Comparison of ENCODE assay signal across 8 cellular contexts in genomic region chr1:89762801-89763648, GRCh38. TPM values are rescaled to one million over a fixed set of nuclear protein-coding genes. Genes with fewer than 3 reads are reported as not detected.
DNase-seq lines count a peak whose midpoint lies in the region; ATAC-seq and TF ChIP-seq lines count a peak whose summit lies in the region.

No MANE protein-coding gene starts in this region.

- H3K9ac ChIP-seq in endocrine pancreas (ENCODE audit: control insufficient read depth, insufficient read depth, low read length) = peak overlapping the region; percentile 60

- no peaks in the 10 kb centered on the region for H3K36me3 ChIP-seq in endocrine pancreas (ENCODE audit: control insufficient read depth, insufficient read depth, low read length)

- peak; percentile 99 for ATAC-seq in HG03457 (IDR thresholded peaks at IDR 0.05; ENCODE audit: unreplicated experiment)

- H3K4me3 ChIP-seq in endocrine pancreas (ENCODE audit: control insufficient read depth, insufficient read depth, low read length) = peak overlapping the region; percentile 35

- no peaks in the 10 kb centered on the region for H3K27me3 ChIP-seq in endocrine pancreas (ENCODE audit: control insufficient read depth, insufficient read depth, low read length)

- H3K27ac ChIP-seq in C4-2B = no peak overlapping the region

- TF ChIP-seq CTCF in C4-2B (conservative IDR thresholded peaks at IDR 0.05) = peak; percentile 99

- H3K9me3 ChIP-seq in endocrine pancreas (ENCODE audit: control insufficient read depth, low read length) = no peaks in the 10 kb centered on the region

- H3K4me1 ChIP-seq in endocrine pancreas (ENCODE audit: control insufficient read depth, insufficient read depth, low read length) = no peaks in the 10 kb centered on the region

- peak; percentile 67 for DNase-seq in GM19240 (ENCODE audit: insufficient read length, low spot score)
- DNase-seq in NCI-H82 (lab: John Stamatoyannopoulos, UW) = peak; percentile 92
- peak; percentile 71 to 77 (median 72) for DNase-seq in activated CD8-positive, alpha-beta memory T cell treated with anti-CD3 and anti-CD28 coated beads for 48 hours (ENCODE audit: low read depth in 2 of 3, low spot score in 2 of 3)
- peak; percentile 95 for DNase-seq in mesenteric fat pad (ENCODE audit: low spot score)
- DNase-seq in stimulated activated CD8-positive, alpha-beta memory T cell treated with anti-CD3 and anti-CD28 coated beads, Interleukin-12 subunit alpha, Interleukin-12 subunit beta, amount 100 ng/mL, for 4 hours (ENCODE audit: low read depth) = peak; percentile 71

RNA-seq across cellular contexts. Expression of gene LRRC8D, which starts 57.8 kb away (rescaled TPM):
- 8.6 TPM for total RNA-seq in mesenteric fat pad
